Comparison of ENCODE assay signal across 18 cellular contexts in genomic region chr5:139925650-139926640, GRCh38.
DNase-seq lines count a peak whose midpoint lies in the region; ATAC-seq, FAIRE-seq and TF ChIP-seq lines count a peak whose summit lies in the region.
"Had no signal": no experiment of that assay in that cellular context is flagged by ENCODE, and none has a peak within 500 bp of the region (broad histone marks: within the 10 kb centered on the region; RNA-seq: fewer than 3 reads in every experiment).

No MANE protein-coding gene starts in this region.

- no peaks in the 10 kb centered on the region for H3K36me3 ChIP-seq in CD8-positive, alpha-beta memory T cell (ENCODE audit: insufficient read depth, low read length)
- H3K36me3 ChIP-seq in GM12878 (ENCODE audit: control insufficient read depth in 2 of 2, insufficient read depth in 2 of 2, low read length in 1 of 2) (no peaks in the 10 kb centered on the region), SJCRH30 (no peaks in the 10 kb centered on the region)
- H3K36me3 ChIP-seq: BLaER1 treated with 17β-estradiol and CSF1 and Interleukin-3, amounts not matched to agents 10 nM and 100 nM; neutrophil; tibial nerve had no signal

- CTCF ChIA-PET in CD8-positive, alpha-beta memory T cell (lab: Charles Lee) = interaction anchor here (2.5 kb wide), 1 partner anchor 43 kb away, joined by 8 read pairs; no protein-coding TSS in a partner anchor
- CTCF ChIA-PET in GM12878 (lab: Yijun Ruan, JAX) = no interaction called here

- intact Hi-C loops in GM12878 (cut with micrococcal nuclease; ENCODE audit: unreplicated experiment) = no loop called here
- intact Hi-C loops in natural killer cell (cut with micrococcal nuclease) = loop anchor here (1.0 kb wide), 1 partner anchor 78 kb away; no protein-coding TSS in a partner anchor

- ATAC-seq in GM12878 (peak; percentile 54), natural killer cell (peak; percentile 90 to 94 (median 94))

- H3K4me1 ChIP-seq in CD8-positive, alpha-beta memory T cell (ENCODE audit: insufficient read depth, low read length) = peaks cover 17% of the 10 kb centered on the region
- H3K4me1 ChIP-seq in GM12878 (ENCODE audit: control insufficient read depth, insufficient read depth, low read length) (0 out of 2 replicates have a peak, but pooled peaks cover 6% of the 10 kb centered on the region), SJCRH30 (no peaks in the 10 kb centered on the region)
- H3K4me1 ChIP-seq: BLaER1 treated with 17β-estradiol and CSF1 and Interleukin-3, amounts not matched to agents 10 nM and 100 nM; tibial nerve had no signal

- peaks cover 9 to 36% of the 10 kb centered on the region in 2 donors for H3K27me3 Mint-ChIP-seq in CD8-positive, alpha-beta memory T cell
- peaks cover 2 to 7% of the 10 kb centered on the region in 2 donors for H3K27me3 Mint-ChIP-seq in natural killer cell (ENCODE audit: low read depth in 2 of 2)

- TF ChIP-seq POLR2A in GM12878 (IDR thresholded peaks at IDR 0.05; ENCODE audit: low read depth, low read length) = no peak

- peak overlapping the region; percentile 48 to 97 (median 87) for H3K27ac Mint-ChIP-seq in CD8-positive, alpha-beta memory T cell
- H3K27ac Mint-ChIP-seq in natural killer cell = peak overlapping the region; percentile 84 to 94

- no peaks in the 10 kb centered on the region; the same call in 1 of the 2 replicates for H3K79me2 ChIP-seq in GM12878 (ENCODE audit: control insufficient read depth, insufficient read depth, low read length)

- H3K4me3 Mint-ChIP-seq in CD8-positive, alpha-beta memory T cell = peak overlapping the region in 6 of 7 donors; percentile 8 to 70 (median 48)
- peak overlapping the region; percentile 72 for H3K4me3 Mint-ChIP-seq in natural killer cell

- POLR2A ChIA-PET in CD8-positive, alpha-beta memory T cell (lab: Charles Lee) = interaction anchor here (0.6 kb wide), 1 partner anchor 1350 kb away, joined by 5 read pairs; no protein-coding TSS in a partner anchor
- POLR2A ChIA-PET in GM12878 (lab: Charles Lee) = interaction anchor here (1.0 kb wide), 1 partner anchor 111 kb away, joined by 4 read pairs; no protein-coding TSS in a partner anchor

- H3K36me3 Mint-ChIP-seq in CD8-positive, alpha-beta memory T cell = no peaks in the 10 kb centered on the region
- H3K36me3 Mint-ChIP-seq in natural killer cell = no peaks in the 10 kb centered on the region

- RAD21 ChIA-PET in GM12878 (lab: Charles Lee; ENCODE audit: unreplicated experiment) = no interaction called here

- H4K20me1 ChIP-seq in GM12878 (ENCODE audit: control insufficient read depth, insufficient read depth) = no peaks in the 10 kb centered on the region

- BruUV-seq in GM12878 (replicated peaks; lab: Mats Ljungman, UMichigan) = no TSS peak

- H3K9me3 ChIP-seq in CD8-positive, alpha-beta memory T cell (ENCODE audit: low read length) = no peaks in the 10 kb centered on the region
- H3K9me3 ChIP-seq in GM12878 (replicated peaks; ENCODE audit: control insufficient read depth, insufficient read depth, low read length) = no peaks in the 10 kb centered on the region
- H3K9me3 ChIP-seq in SJCRH30 (replicated peaks) = no peaks in the 10 kb centered on the region
- H3K9me3 ChIP-seq: BLaER1 treated with 17β-estradiol and CSF1 and Interleukin-3, amounts not matched to agents 10 nM and 100 nM; neutrophil; tibial nerve had no signal

- no peak overlapping the region for H3K4me2 ChIP-seq in GM12878 (ENCODE audit: control insufficient read depth, insufficient read depth)
- H3K4me2 ChIP-seq: BLaER1 treated with 17β-estradiol and CSF1 and Interleukin-3, amounts not matched to agents 10 nM and 100 nM had no signal

- WGBS in GM12878 (ENCODE audit: insufficient coverage, insufficient replicate concordance, low lambda C conversion rate, missing lambda C conversion rate) = 59% methylated on average over 9 of the region's 9 CpGs

- no peak overlapping the region for H2AFZ ChIP-seq in GM12878 (ENCODE audit: control insufficient read depth, low read depth, low read length)

- TF ChIP-seq EP300 in GM12878 (IDR thresholded peaks at IDR 0.05; ENCODE audit: borderline replicate concordance in 1 of 2, control insufficient read depth in 1 of 2, low read depth in 2 of 2, low read length in 2 of 2) = no peak

- no peak overlapping the region for H3K4me3 ChIP-seq in CD8-positive, alpha-beta memory T cell (ENCODE audit: low read length)
- H3K4me3 ChIP-seq in GM12878 (no peak overlapping the region), SJCRH30 (no peak overlapping the region)
- H3K4me3 ChIP-seq: BLaER1 treated with 17β-estradiol and CSF1 and Interleukin-3, amounts not matched to agents 10 nM and 100 nM; SK-N-MC; tibial nerve had no signal

- no peak for TF ChIP-seq CTCF in GM20000 (IDR thresholded peaks at IDR 0.05; ENCODE audit: extremely low read depth, missing control alignments)
- TF ChIP-seq CTCF in GM12878 (IDR thresholded peaks at IDR 0.05 in 2 of 3, conservative IDR thresholded peaks at IDR 0.05 in 1 of 3; ENCODE audit: control insufficient read depth in 2 of 3, extremely low read depth in 1 of 3, insufficient read depth in 1 of 3, low read depth in 3 of 3, low read length in 3 of 3) = no peak
- no peak for TF ChIP-seq CTCF in natural killer cell (IDR thresholded peaks at IDR 0.05)

- no peaks in the 10 kb centered on the region for H3K27me3 ChIP-seq in CD8-positive, alpha-beta memory T cell (ENCODE audit: insufficient read depth, low read length, poor library complexity, severe bottlenecking)
- H3K27me3 ChIP-seq in GM12878 (replicated peaks in 1 of 2; ENCODE audit: control insufficient read depth in 2 of 2, insufficient read depth in 2 of 2, low read length in 1 of 2) (no peaks in the 10 kb centered on the region), SJCRH30 (no peaks in the 10 kb centered on the region)
- H3K27me3 ChIP-seq: BLaER1 treated with 17β-estradiol and CSF1 and Interleukin-3, amounts not matched to agents 10 nM and 100 nM; tibial nerve had no signal

- SMC1A ChIA-PET in GM12878 (lab: Charles Lee; ENCODE audit: uncharacterized antibody, unreplicated experiment) = interaction anchor here (0.6 to 2.0 kb wide), 2 partner anchors 8 to 10 kb away, joined by 3 to 5 read pairs; no protein-coding TSS in a partner anchor

- DNase-seq in CD8-positive, alpha-beta memory T cell = peak in 4 of 5 donors; percentile 10 to 63 (median 20)
- peak; percentile 3 for DNase-seq in GM20000 (ENCODE audit: low spot score)
- DNase-seq in GM12878 (ENCODE audit: low read depth, low spot score) = no peak
- peak; percentile 54 for DNase-seq in natural killer cell
- no peak for DNase-seq in stimulated activated CD4-positive, alpha-beta T cell treated with anti-CD3 and anti-CD28 coated beads, Interleukin-4, amount 100 ng/mL, for 24 hours
- no peak for DNase-seq in SJCRH30
- no peak for DNase-seq in NCI-H524 (lab: John Stamatoyannopoulos, UW)
- DNase-seq: kidney, midbrain, MM.1S, NCI-H2029, NCI-H524 treated with DMSO at 0.1 percent for 48 hours, right cardiac atrium had no signal

- in situ Hi-C loops in GM12878 (cut with MboI) = no loop called here

- no peaks in the 10 kb centered on the region for H3K9me3 Mint-ChIP-seq in CD8-positive, alpha-beta memory T cell
- no peaks in the 10 kb centered on the region for H3K9me3 Mint-ChIP-seq in natural killer cell

- FAIRE-seq in GM12878 (lab: Jason Lieb, UNC) = no peak
- FAIRE-seq: GM19239, kidney had no signal

- no peak overlapping the region for H3K27ac ChIP-seq in CD8-positive, alpha-beta memory T cell (ENCODE audit: low read depth, low read length)
- H3K27ac ChIP-seq in GM12878 (ENCODE audit: control insufficient read depth, insufficient read depth) (no peak overlapping the region), SJCRH30 (no peak overlapping the region)
- H3K27ac ChIP-seq: BLaER1 treated with 17β-estradiol and CSF1 and Interleukin-3, amounts not matched to agents 10 nM and 100 nM; neutrophil; SK-N-MC; tibial nerve had no signal

- H3K4me1 Mint-ChIP-seq in CD8-positive, alpha-beta memory T cell = peaks cover 13 to 19% (median 16%) of the 10 kb centered on the region in 3 donors
- peaks cover 43 to 48% of the 10 kb centered on the region in 2 donors for H3K4me1 Mint-ChIP-seq in natural killer cell

- no peak for TF ChIP-seq RAD21 in GM12878 (IDR thresholded peaks at IDR 0.05; ENCODE audit: insufficient read depth, low read depth, low read length)

- no peak overlapping the region for H3K9ac ChIP-seq in GM12878 (ENCODE audit: control insufficient read depth, insufficient read depth, low read length)
- H3K9ac ChIP-seq: BLaER1 treated with 17β-estradiol and CSF1 and Interleukin-3, amounts not matched to agents 10 nM and 100 nM had no signal

TF ChIP-seq in GM12878, 131 proteins besides CTCF, POLR2A, EP300 and RAD21:
- TF ChIP-seq E2F4 (IDR thresholded peaks at IDR 0.05; ENCODE audit: low read depth, low read length) = no peak

Comparison
In these comparisons a context has a peak if more than half of its experiments do, and no peak if none do; other contexts are left out.
1. DNase-seq: peak in CD8-positive, alpha-beta memory T cell (4 of 5), GM20000 (single experiment) and natural killer cell (single experiment); none in GM12878 (single experiment), stimulated activated CD4-positive, alpha-beta T cell treated with anti-CD3 and anti-CD28 coated beads, Interleukin-4, amount 100 ng/mL, for 24 hours (single experiment), SJCRH30 (0 of 2) and NCI-H524 (0 of 2).